24 cellular contexts compared by ENCODE assay signal in genomic region chr4:121817701-121818100, GRCh38. TPM values are rescaled to one million over a fixed set of nuclear protein-coding genes. Genes with fewer than 3 reads are reported as not detected.
DNase-seq lines count a peak whose midpoint lies in the region; ATAC-seq, FAIRE-seq and TF ChIP-seq lines count a peak whose summit lies in the region.
"Had no signal": no experiment of that assay in that cellular context is flagged by ENCODE, and none has a peak within 500 bp of the region (broad histone marks: within the 10 kb centered on the region; RNA-seq: fewer than 3 reads in every experiment).

No MANE protein-coding gene starts in this region.

- TF ChIP-seq CTCF in Peyer's patch (IDR thresholded peaks at IDR 0.05) = no peak

- H3K4me1 Mint-ChIP-seq in activated naive CD8-positive, alpha-beta T cell treated with anti-CD3 and anti-CD28 coated beads, Interleukin-2, amount 10 ng/mL, durations not matched to agents 7 days and 5 days = peaks cover 37% of the 10 kb centered on the region
- peaks cover 22% of the 10 kb centered on the region for H3K4me1 Mint-ChIP-seq in activated naive CD8-positive, alpha-beta T cell treated with anti-CD3 and anti-CD28 coated beads for 36 hours
- H3K4me1 Mint-ChIP-seq in T-cell = peaks cover 5 to 14% (median 10%) of the 10 kb centered on the region in 3 donors
- peaks cover 0 to 67% (median 6%) of the 10 kb centered on the region in 7 donors for H3K4me1 Mint-ChIP-seq in naive thymus-derived CD4-positive, alpha-beta T cell

- CTCF ChIA-PET in T-cell (lab: Charles Lee) = no interaction called here
- CTCF ChIA-PET in naive thymus-derived CD4-positive, alpha-beta T cell (lab: Charles Lee) = no interaction called here

- peaks cover 44% of the 10 kb centered on the region for H3K36me3 Mint-ChIP-seq in activated naive CD8-positive, alpha-beta T cell treated with anti-CD3 and anti-CD28 coated beads, Interleukin-2, amount 10 ng/mL, durations not matched to agents 7 days and 5 days
- peaks cover 51% of the 10 kb centered on the region for H3K36me3 Mint-ChIP-seq in activated naive CD8-positive, alpha-beta T cell treated with anti-CD3 and anti-CD28 coated beads for 36 hours
- H3K36me3 Mint-ChIP-seq in T-cell = peaks cover 16% of the 10 kb centered on the region
- peaks cover 0 to 33% (median 5%) of the 10 kb centered on the region in 5 donors for H3K36me3 Mint-ChIP-seq in naive thymus-derived CD4-positive, alpha-beta T cell

- no peaks in the 10 kb centered on the region for H3K27me3 ChIP-seq in naive thymus-derived CD4-positive, alpha-beta T cell (ENCODE audit: control insufficient read depth in 2 of 2, insufficient read depth in 2 of 2, low read length in 2 of 2)
- H3K27me3 ChIP-seq in Peyer's patch = no peaks in the 10 kb centered on the region
- H3K27me3 ChIP-seq: uterus had no signal

- intact Hi-C loops in naive thymus-derived CD4-positive, alpha-beta T cell (cut with micrococcal nuclease) = no loop called here

- H3K27ac Mint-ChIP-seq in activated naive CD8-positive, alpha-beta T cell treated with anti-CD3 and anti-CD28 coated beads, Interleukin-2, amount 10 ng/mL, durations not matched to agents 7 days and 5 days = peak overlapping the region; percentile 77
- H3K27ac Mint-ChIP-seq in activated naive CD8-positive, alpha-beta T cell treated with anti-CD3 and anti-CD28 coated beads for 36 hours = no peak overlapping the region
- peak overlapping the region; percentile 19 to 22 for H3K27ac Mint-ChIP-seq in T-cell
- H3K27ac Mint-ChIP-seq in naive thymus-derived CD4-positive, alpha-beta T cell = peak overlapping the region in 5 of 9 donors; percentile 25 to 60 (median 41)

- H3K27me3 Mint-ChIP-seq in activated naive CD8-positive, alpha-beta T cell treated with anti-CD3 and anti-CD28 coated beads, Interleukin-2, amount 10 ng/mL, durations not matched to agents 7 days and 5 days = no peaks in the 10 kb centered on the region
- no peaks in the 10 kb centered on the region for H3K27me3 Mint-ChIP-seq in activated naive CD8-positive, alpha-beta T cell treated with anti-CD3 and anti-CD28 coated beads for 36 hours
- no peaks in the 10 kb centered on the region for H3K27me3 Mint-ChIP-seq in T-cell
- no peaks in the 10 kb centered on the region for H3K27me3 Mint-ChIP-seq in naive thymus-derived CD4-positive, alpha-beta T cell

- H3K4me3 Mint-ChIP-seq in activated naive CD8-positive, alpha-beta T cell treated with anti-CD3 and anti-CD28 coated beads, Interleukin-2, amount 10 ng/mL, durations not matched to agents 7 days and 5 days = no peak overlapping the region
- no peak overlapping the region for H3K4me3 Mint-ChIP-seq in activated naive CD8-positive, alpha-beta T cell treated with anti-CD3 and anti-CD28 coated beads for 36 hours
- H3K4me3 Mint-ChIP-seq in T-cell = no peak overlapping the region
- H3K4me3 Mint-ChIP-seq in naive thymus-derived CD4-positive, alpha-beta T cell = no peak overlapping the region
- H3K4me3 Mint-ChIP-seq: CD14-positive monocyte, natural killer cell had no signal

- POLR2A ChIA-PET in activated naive CD8-positive, alpha-beta T cell treated with anti-CD3 and anti-CD28 coated beads, Interleukin-2, amount 10 ng/mL, durations not matched to agents 7 days and 5 days (lab: Charles Lee) = no interaction called here
- POLR2A ChIA-PET in T-cell (lab: Charles Lee) = no interaction called here
- POLR2A ChIA-PET in naive thymus-derived CD4-positive, alpha-beta T cell (lab: Charles Lee) = no interaction called here

- no peak for DNase-seq in activated naive CD8-positive, alpha-beta T cell treated with anti-CD3 and anti-CD28 coated beads, Interleukin-2, amount 10 ng/mL, durations not matched to agents 7 days and 5 days
- DNase-seq in activated naive CD8-positive, alpha-beta T cell treated with anti-CD3 and anti-CD28 coated beads for 36 hours = no peak
- DNase-seq in GM18507 (ENCODE audit: extremely low spot score, insufficient read length, low read depth) (no peak), T-cell (no peak), Peyer's patch (no peak)
- no peak for DNase-seq in naive thymus-derived CD4-positive, alpha-beta T cell
- DNase-seq: activated gamma-delta T cell; amygdala; effector CD4-positive, alpha-beta T cell; islet precursor cell; MM.1S; natural killer cell; NCI-H1417; NCI-H2029 treated with DMSO at 0.1 percent for 48 hours; stimulated activated CD4-positive, alpha-beta T cell treated with anti-CD3 and anti-CD28 coated beads, Interleukin-15, amount 100 ng/mL, for 24 hours; stimulated activated naive CD4-positive, alpha-beta T cell treated with Interleukin-2 at 50 U/mL for 16 hours; uterus had no signal

- no peak for ATAC-seq in activated naive CD8-positive, alpha-beta T cell treated with anti-CD3 and anti-CD28 coated beads, Interleukin-2, amount 10 ng/mL, durations not matched to agents 7 days and 5 days (ENCODE audit: low read depth)
- ATAC-seq in T-cell (replicated peaks in 1 of 4) = no peak
- no peak for ATAC-seq in naive thymus-derived CD4-positive, alpha-beta T cell
- no peak for ATAC-seq in GM18517 (IDR thresholded peaks at IDR 0.05; ENCODE audit: unreplicated experiment)
- ATAC-seq: natural killer cell, Panc1 had no signal

- H3K36me3 ChIP-seq in naive thymus-derived CD4-positive, alpha-beta T cell (ENCODE audit: control insufficient read depth in 2 of 3, insufficient read depth in 3 of 3, low read length in 3 of 3) = peaks cover 10 to 39% (median 15%) of the 10 kb centered on the region in 3 experiments
- peaks cover 0 to 61% (median 0%) of the 10 kb centered on the region in 3 donors for H3K36me3 ChIP-seq in Peyer's patch
- H3K36me3 ChIP-seq: uterus had no signal

- peak; percentile 15 for FAIRE-seq in GM18507 (lab: Jason Lieb, UNC)

- TF ChIP-seq POLR2A in Peyer's patch (IDR thresholded peaks at IDR 0.05) = no peak

- H3K4me1 ChIP-seq in naive thymus-derived CD4-positive, alpha-beta T cell (ENCODE audit: control insufficient read depth in 2 of 2, insufficient read depth in 2 of 2, low read length in 2 of 2) = peaks cover 0 to 6% of the 10 kb centered on the region in 2 donors
- H3K4me1 ChIP-seq in Peyer's patch = peaks cover 0 to 6% (median 0%) of the 10 kb centered on the region in 4 donors
- H3K4me1 ChIP-seq: uterus had no signal

- no peaks in the 10 kb centered on the region for H3K9me3 ChIP-seq in naive thymus-derived CD4-positive, alpha-beta T cell (ENCODE audit: control insufficient read depth in 2 of 3, low read length in 3 of 3)
- no peaks in the 10 kb centered on the region for H3K9me3 ChIP-seq in Peyer's patch
- H3K9me3 ChIP-seq: thoracic aorta, uterus had no signal

- H3K9me3 Mint-ChIP-seq in activated naive CD8-positive, alpha-beta T cell treated with anti-CD3 and anti-CD28 coated beads, Interleukin-2, amount 10 ng/mL, durations not matched to agents 7 days and 5 days = no peaks in the 10 kb centered on the region
- H3K9me3 Mint-ChIP-seq in activated naive CD8-positive, alpha-beta T cell treated with anti-CD3 and anti-CD28 coated beads for 36 hours = no peaks in the 10 kb centered on the region
- no peaks in the 10 kb centered on the region for H3K9me3 Mint-ChIP-seq in T-cell
- no peaks in the 10 kb centered on the region for H3K9me3 Mint-ChIP-seq in naive thymus-derived CD4-positive, alpha-beta T cell
- H3K9me3 Mint-ChIP-seq: CD14-positive monocyte, natural killer cell had no signal

- H3K27ac ChIP-seq in naive thymus-derived CD4-positive, alpha-beta T cell (ENCODE audit: low read depth, low read length) = no peak overlapping the region
- no peak overlapping the region for H3K27ac ChIP-seq in Peyer's patch
- H3K27ac ChIP-seq: epithelial cell of prostate, thoracic aorta, uterus had no signal

- H3K4me3 ChIP-seq in naive thymus-derived CD4-positive, alpha-beta T cell (ENCODE audit: low read length) = no peak overlapping the region
- no peak overlapping the region for H3K4me3 ChIP-seq in Peyer's patch
- H3K4me3 ChIP-seq: thoracic aorta, uterus had no signal

RNA-seq across cellular contexts. Expression of gene CCNA2, which starts 6.0 kb away (rescaled TPM):
- total RNA-seq in activated naive CD8-positive, alpha-beta T cell treated with anti-CD3 and anti-CD28 coated beads, Interleukin-2, amount 10 ng/mL, durations not matched to agents 7 days and 5 days = 10 to 100 TPM; 84.8 to 86.4 TPM
- 100 to 1,000 TPM; 127 to 128 TPM for total RNA-seq in activated naive CD8-positive, alpha-beta T cell treated with anti-CD3 and anti-CD28 coated beads for 36 hours
- total RNA-seq in T-cell = 1 to 10 TPM in 4 of 5 donors, under 1 TPM in 1; 0.72 to 2.0 (median 1.5) TPM
- total RNA-seq in naive thymus-derived CD4-positive, alpha-beta T cell = 10 to 100 TPM in 1 of 5 experiments, 1 to 10 TPM in 2, under 1 TPM in 2; 0.24 to 63.7 (median 1.2) TPM
- polyA plus RNA-seq in naive thymus-derived CD4-positive, alpha-beta T cell = under 1 TPM; 0.06 to 0.13 TPM
- 10 to 100 TPM in 1 of 4 donors, 1 to 10 TPM in 3; 3.4 to 22.3 (median 7.2) TPM for total RNA-seq in Peyer's patch

RNA-seq across cellular contexts. Expression of gene EXOSC9, which starts 16.6 kb away (rescaled TPM):
- total RNA-seq in activated naive CD8-positive, alpha-beta T cell treated with anti-CD3 and anti-CD28 coated beads, Interleukin-2, amount 10 ng/mL, durations not matched to agents 7 days and 5 days = 10 to 100 TPM; 48.1 to 50.5 TPM
- total RNA-seq in activated naive CD8-positive, alpha-beta T cell treated with anti-CD3 and anti-CD28 coated beads for 36 hours = 10 to 100 TPM; 96.1 to 97.4 TPM
- total RNA-seq in T-cell = 10 to 100 TPM; 32.2 to 57.7 (median 36.4) TPM
- total RNA-seq in naive thymus-derived CD4-positive, alpha-beta T cell = 10 to 100 TPM; 37.5 to 55.0 (median 44.2) TPM
- polyA plus RNA-seq in naive thymus-derived CD4-positive, alpha-beta T cell = 10 to 100 TPM; 36.8 to 42.3 TPM
- 10 to 100 TPM in 3 of 4 donors, 1 to 10 TPM in 1; 9.5 to 69.3 (median 17.9) TPM for total RNA-seq in Peyer's patch

RNA-seq across cellular contexts. Expression of gene BBS7, which starts 52.6 kb away (rescaled TPM):
- 10 to 100 TPM; 16.6 to 20.7 TPM for total RNA-seq in activated naive CD8-positive, alpha-beta T cell treated with anti-CD3 and anti-CD28 coated beads, Interleukin-2, amount 10 ng/mL, durations not matched to agents 7 days and 5 days
- 10 to 100 TPM; 22.7 to 23.9 TPM for total RNA-seq in activated naive CD8-positive, alpha-beta T cell treated with anti-CD3 and anti-CD28 coated beads for 36 hours
- 10 to 100 TPM in 2 of 5 donors, 1 to 10 TPM in 3; 6.2 to 10.8 (median 8.7) TPM for total RNA-seq in T-cell
- 10 to 100 TPM in 2 of 5 experiments, 1 to 10 TPM in 3; 3.7 to 13.1 (median 8.1) TPM for total RNA-seq in naive thymus-derived CD4-positive, alpha-beta T cell
- polyA plus RNA-seq in naive thymus-derived CD4-positive, alpha-beta T cell = 1 to 10 TPM; 7.9 to 8.1 TPM
- total RNA-seq in Peyer's patch = 1 to 10 TPM; 4.2 to 10.0 (median 8.6) TPM

RNA-seq across cellular contexts. Expression of gene SMIM43, which starts 52.7 kb away (rescaled TPM):
- total RNA-seq in activated naive CD8-positive, alpha-beta T cell treated with anti-CD3 and anti-CD28 coated beads, Interleukin-2, amount 10 ng/mL, durations not matched to agents 7 days and 5 days = not detected
- total RNA-seq in activated naive CD8-positive, alpha-beta T cell treated with anti-CD3 and anti-CD28 coated beads for 36 hours = not detected
- total RNA-seq in T-cell (under 1 TPM in 1 of 5 donors, not detected in 4; 0.43 TPM), Peyer's patch (not detected)
- not detected for total RNA-seq in naive thymus-derived CD4-positive, alpha-beta T cell
- not detected for polyA plus RNA-seq in naive thymus-derived CD4-positive, alpha-beta T cell
- total RNA-seq: H4, lower leg skin, natural killer cell, thoracic aorta had no signal
- polyA plus RNA-seq: CD14-positive monocyte had no signal
